In genomic region chr6:154738561-154738961, GRCh38 we compare ENCODE assay signal across 15 cellular contexts. TPM values are rescaled to one million over a fixed set of nuclear protein-coding genes. Genes with fewer than 3 reads are reported as not detected.
DNase-seq lines count a peak whose midpoint lies in the region; ATAC-seq and TF ChIP-seq lines count a peak whose summit lies in the region.
"Had no signal": no experiment of that assay in that cellular context is flagged by ENCODE, and none has a peak within 500 bp of the region (broad histone marks: within the 10 kb centered on the region; RNA-seq: fewer than 3 reads in every experiment).

No MANE protein-coding gene starts in this region.

- peak overlapping the region; percentile 38 for H3K9ac ChIP-seq in HUES6 (ENCODE audit: low read length)

- TF ChIP-seq CTCF in CD8-positive, alpha-beta T cell (IDR thresholded peaks at IDR 0.05): no peak
- TF ChIP-seq CTCF in chondrocyte (IDR thresholded peaks at IDR 0.05): no peak

- no peaks in the 10 kb centered on the region for H3K27me3 Mint-ChIP-seq in CD8-positive, alpha-beta T cell (ENCODE audit: low read depth)
- no peaks in the 10 kb centered on the region for H3K27me3 Mint-ChIP-seq in chondrocyte (ENCODE audit: low read depth)
- H3K27me3 Mint-ChIP-seq in naive thymus-derived CD4-positive, alpha-beta T cell: no peaks in the 10 kb centered on the region

- peaks cover 53% of the 10 kb centered on the region for H3K4me1 ChIP-seq in CD8-positive, alpha-beta T cell (ENCODE audit: insufficient read depth, low read length)
- peaks cover 20% of the 10 kb centered on the region for H3K4me1 ChIP-seq in HUES6 (ENCODE audit: control insufficient read depth, insufficient read depth, low read length)
- H3K4me1 ChIP-seq in naive thymus-derived CD4-positive, alpha-beta T cell (ENCODE audit: control insufficient read depth in 2 of 2, insufficient read depth in 2 of 2, low read length in 2 of 2): peaks cover 22 to 35% of the 10 kb centered on the region in 2 donors

- H3K9me3 Mint-ChIP-seq in CD8-positive, alpha-beta T cell: no peaks in the 10 kb centered on the region
- no peaks in the 10 kb centered on the region for H3K9me3 Mint-ChIP-seq in chondrocyte (ENCODE audit: low read depth)
- H3K9me3 Mint-ChIP-seq in naive thymus-derived CD4-positive, alpha-beta T cell: peaks cover 0 to 2% (median 0%) of the 10 kb centered on the region in 11 donors

- CTCF ChIA-PET in CD8-positive, alpha-beta T cell (lab: Charles Lee): interaction anchor here (0.9 to 2.0 kb wide), 2 partner anchors 63 to 67 kb away, joined by 3 to 9 read pairs; no protein-coding TSS in a partner anchor
- CTCF ChIA-PET in naive thymus-derived CD4-positive, alpha-beta T cell (lab: Charles Lee): no interaction called here

- intact Hi-C loops in CD8-positive, alpha-beta T cell (cut with DNase I, micrococcal nuclease): loop anchor here (10.0 kb wide), 2 partner anchors 484 to 1734 kb away; partner anchors contain the start of gene MTRF1L (in 1 of the 2)
- intact Hi-C loops in naive thymus-derived CD4-positive, alpha-beta T cell (cut with micrococcal nuclease): loop anchor here in 1 of 2 donors (2.0 kb wide), 1 partner anchor 16 kb away; no protein-coding TSS in a partner anchor

- H3K9me3 ChIP-seq in CD8-positive, alpha-beta T cell (ENCODE audit: low read length): no peaks in the 10 kb centered on the region
- no peaks in the 10 kb centered on the region for H3K9me3 ChIP-seq in HUES6 (ENCODE audit: control insufficient read depth, insufficient read depth, low read depth, low read length)
- no peaks in the 10 kb centered on the region for H3K9me3 ChIP-seq in naive thymus-derived CD4-positive, alpha-beta T cell (ENCODE audit: control insufficient read depth in 2 of 3, low read length in 3 of 3)
- H3K9me3 ChIP-seq: lower lobe of right lung, sigmoid colon, uterus had no signal

- no peaks in the 10 kb centered on the region for H3K36me3 ChIP-seq in CD8-positive, alpha-beta T cell (ENCODE audit: insufficient read depth, low read length)
- peaks cover 13% of the 10 kb centered on the region; the same call in 1 of the 2 replicates for H3K36me3 ChIP-seq in HUES6 (ENCODE audit: control insufficient read depth, insufficient read depth, low read length)
- H3K36me3 ChIP-seq in naive thymus-derived CD4-positive, alpha-beta T cell (ENCODE audit: control insufficient read depth in 2 of 3, insufficient read depth in 3 of 3, low read length in 3 of 3): peaks cover 0 to 5% (median 4%) of the 10 kb centered on the region in 3 experiments

- POLR2A ChIA-PET in CD8-positive, alpha-beta T cell (lab: Charles Lee): interaction anchor here (5.6 kb wide), 1 partner anchor 10 kb away, joined by 25 read pairs; no protein-coding TSS in a partner anchor
- POLR2A ChIA-PET in naive thymus-derived CD4-positive, alpha-beta T cell (lab: Charles Lee): no interaction called here

- DNase-seq in CD8-positive, alpha-beta T cell: no peak
- no peak for DNase-seq in chondrocyte (ENCODE audit: low spot score)
- no peak for DNase-seq in naive thymus-derived CD4-positive, alpha-beta T cell
- DNase-seq in NCI-H1105 (lab: John Stamatoyannopoulos, UW): no peak
- DNase-seq in HCEC 1CT: no peak
- DNase-seq: Calu3, cerebellar nuclear complex, lower lobe of right lung, NCI-H2107, sigmoid colon, T-helper 9 cell, uterus had no signal

- no peak overlapping the region for H3K27ac Mint-ChIP-seq in CD8-positive, alpha-beta T cell
- peak overlapping the region; percentile 58 for H3K27ac Mint-ChIP-seq in chondrocyte (ENCODE audit: unreplicated experiment)
- peak overlapping the region in 3 of 9 donors; percentile 19 to 41 (median 22) for H3K27ac Mint-ChIP-seq in naive thymus-derived CD4-positive, alpha-beta T cell

- peaks cover 76% of the 10 kb centered on the region for H3K4me1 Mint-ChIP-seq in CD8-positive, alpha-beta T cell (ENCODE audit: low read depth)
- peaks cover 70% of the 10 kb centered on the region for H3K4me1 Mint-ChIP-seq in chondrocyte (ENCODE audit: low read depth)
- H3K4me1 Mint-ChIP-seq in naive thymus-derived CD4-positive, alpha-beta T cell: peaks cover 37 to 87% (median 76%) of the 10 kb centered on the region in 7 donors

- H3K4me3 ChIP-seq in CD8-positive, alpha-beta T cell (ENCODE audit: low read depth, low read length): no peak overlapping the region
- peak overlapping the region; percentile 37 for H3K4me3 ChIP-seq in HUES6 (ENCODE audit: low read depth, low read length)
- H3K4me3 ChIP-seq in naive thymus-derived CD4-positive, alpha-beta T cell (ENCODE audit: low read length): no peak overlapping the region
- H3K4me3 ChIP-seq: lower lobe of right lung, sigmoid colon, uterus had no signal

- no peaks in the 10 kb centered on the region for H3K27me3 ChIP-seq in CD8-positive, alpha-beta T cell (ENCODE audit: insufficient read depth, low read length)
- H3K27me3 ChIP-seq in HUES6 (ENCODE audit: control insufficient read depth, insufficient read depth, low read length): no peaks in the 10 kb centered on the region
- H3K27me3 ChIP-seq in naive thymus-derived CD4-positive, alpha-beta T cell (ENCODE audit: control insufficient read depth in 2 of 2, insufficient read depth in 2 of 2, low read length in 2 of 2): no peaks in the 10 kb centered on the region
- H3K27me3 ChIP-seq: sigmoid colon, uterus had no signal

- H3K27ac ChIP-seq in CD8-positive, alpha-beta T cell (ENCODE audit: low read depth, low read length): no peak overlapping the region
- H3K27ac ChIP-seq in HUES6 (ENCODE audit: low read depth, low read length): peak overlapping the region; percentile 58; the same call in 1 of the 2 replicates
- no peak overlapping the region for H3K27ac ChIP-seq in naive thymus-derived CD4-positive, alpha-beta T cell (ENCODE audit: low read depth, low read length)
- H3K27ac ChIP-seq: lower lobe of right lung, uterus had no signal

- H3K4me3 Mint-ChIP-seq in CD8-positive, alpha-beta T cell: peak overlapping the region; percentile 8
- H3K4me3 Mint-ChIP-seq in chondrocyte (ENCODE audit: unreplicated experiment): no peak overlapping the region
- peak overlapping the region in 8 of 10 donors; percentile 5 to 92 (median 48) for H3K4me3 Mint-ChIP-seq in naive thymus-derived CD4-positive, alpha-beta T cell

- ATAC-seq in CD8-positive, alpha-beta T cell: no peak
- no peak for ATAC-seq in naive thymus-derived CD4-positive, alpha-beta T cell
- no peak for ATAC-seq in HG03439 (IDR thresholded peaks at IDR 0.05; ENCODE audit: unreplicated experiment)
- no peak for ATAC-seq in GM21619 (IDR thresholded peaks at IDR 0.05; ENCODE audit: unreplicated experiment)
- ATAC-seq: lower lobe of right lung had no signal

- H3K36me3 Mint-ChIP-seq in CD8-positive, alpha-beta T cell: peaks cover 39% of the 10 kb centered on the region
- no peaks in the 10 kb centered on the region for H3K36me3 Mint-ChIP-seq in chondrocyte (ENCODE audit: low read depth)
- peaks cover 0 to 31% (median 14%) of the 10 kb centered on the region in 5 donors for H3K36me3 Mint-ChIP-seq in naive thymus-derived CD4-positive, alpha-beta T cell

RNA-seq across cellular contexts. Expression of gene SCAF8, which starts 5.3 kb away (rescaled TPM):
- total RNA-seq in CD8-positive, alpha-beta T cell: 10 to 100 TPM; 85.0 to 86.6 TPM
- 36.3 to 36.7 TPM (median 36.7 TPM) in 3 replicates for total RNA-seq in chondrocyte
- 10 to 100 TPM; 41.1 to 69.2 (median 54.9) TPM for total RNA-seq in naive thymus-derived CD4-positive, alpha-beta T cell
- 10 to 100 TPM; 12.4 to 23.1 TPM for polyA plus RNA-seq in naive thymus-derived CD4-positive, alpha-beta T cell
